In genomic region chr18:12333650-12334279, GRCh38 we compare ENCODE assay signal across 1 cellular context.
TF ChIP-seq lines count a peak whose summit lies in the region.

No MANE protein-coding gene starts in this region.

TF ChIP-seq in K562, 482 proteins besides CTCF, POLR2A, EP300 and RAD21:
- TF ChIP-seq ZNF79 (CRISPR knock-in tag; IDR thresholded peaks at IDR 0.05; ENCODE audit: low read depth), result no peak
- TF ChIP-seq, protein P1, sequence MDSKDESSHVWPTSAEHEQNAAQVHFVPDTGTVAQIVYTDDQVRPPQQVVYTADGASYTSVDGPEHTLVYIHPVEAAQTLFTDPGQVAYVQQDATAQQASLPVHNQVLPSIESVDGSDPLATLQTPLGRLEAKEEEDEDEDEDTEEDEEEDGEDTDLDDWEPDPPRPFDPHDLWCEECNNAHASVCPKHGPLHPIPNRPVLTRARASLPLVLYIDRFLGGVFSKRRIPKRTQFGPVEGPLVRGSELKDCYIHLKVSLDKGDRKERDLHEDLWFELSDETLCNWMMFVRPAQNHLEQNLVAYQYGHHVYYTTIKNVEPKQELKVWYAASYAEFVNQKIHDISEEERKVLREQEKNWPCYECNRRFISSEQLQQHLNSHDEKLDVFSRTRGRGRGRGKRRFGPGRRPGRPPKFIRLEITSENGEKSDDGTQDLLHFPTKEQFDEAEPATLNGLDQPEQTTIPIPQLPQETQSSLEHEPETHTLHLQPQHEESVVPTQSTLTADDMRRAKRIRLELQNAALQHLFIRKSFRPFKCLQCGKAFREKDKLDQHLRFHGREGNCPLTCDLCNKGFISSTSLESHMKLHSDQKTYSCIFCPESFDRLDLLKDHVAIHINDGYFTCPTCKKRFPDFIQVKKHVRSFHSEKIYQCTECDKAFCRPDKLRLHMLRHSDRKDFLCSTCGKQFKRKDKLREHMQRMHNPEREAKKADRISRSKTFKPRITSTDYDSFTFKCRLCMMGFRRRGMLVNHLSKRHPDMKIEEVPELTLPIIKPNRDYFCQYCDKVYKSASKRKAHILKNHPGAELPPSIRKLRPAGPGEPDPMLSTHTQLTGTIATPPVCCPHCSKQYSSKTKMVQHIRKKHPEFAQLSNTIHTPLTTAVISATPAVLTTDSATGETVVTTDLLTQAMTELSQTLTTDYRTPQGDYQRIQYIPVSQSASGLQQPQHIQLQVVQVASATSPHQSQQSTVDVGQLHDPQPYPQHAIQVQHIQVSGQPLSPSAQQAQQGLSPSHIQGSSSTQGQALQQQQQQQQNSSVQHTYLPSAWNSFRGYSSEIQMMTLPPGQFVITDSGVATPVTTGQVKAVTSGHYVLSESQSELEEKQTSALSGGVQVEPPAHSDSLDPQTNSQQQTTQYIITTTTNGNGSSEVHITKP (IDR thresholded peaks at IDR 0.05; ENCODE audit: partially characterized antibody), result no peak
- TF ChIP-seq LCOR (CRISPR knock-in tag; IDR thresholded peaks at IDR 0.05), result no peak
- TF ChIP-seq ZBTB34 (CRISPR knock-in tag; IDR thresholded peaks at IDR 0.05), result no peak
- TF ChIP-seq ETS2 (tag; IDR thresholded peaks at IDR 0.05; ENCODE audit: borderline replicate concordance, poor library complexity, severe bottlenecking), result no peak
- no peak for TF ChIP-seq POU5F1 (IDR thresholded peaks at IDR 0.05; ENCODE audit: borderline replicate concordance, low read depth, low read length, partially characterized antibody)
- TF ChIP-seq ZNF589 (CRISPR knock-in tag; IDR thresholded peaks at IDR 0.05; ENCODE audit: low read depth), result no peak
- no peak for TF ChIP-seq NR4A1 (CRISPR knock-in tag; IDR thresholded peaks at IDR 0.05)
- TF ChIP-seq NR4A1 (tag; IDR thresholded peaks at IDR 0.05), result no peak
- no peak for TF ChIP-seq GABPB2 (CRISPR knock-in tag; conservative IDR thresholded peaks at IDR 0.05)
- TF ChIP-seq SRSF9 (IDR thresholded peaks at IDR 0.05; ENCODE audit: borderline replicate concordance, low read depth, low read length), result no peak
- no peak for TF ChIP-seq KDM4B (IDR thresholded peaks at IDR 0.05; ENCODE audit: borderline replicate concordance in 2 of 2, low read depth in 1 of 2)
- TF ChIP-seq MAFK (IDR thresholded peaks at IDR 0.05; ENCODE audit: low read length), result no peak
- TF ChIP-seq ESRRB (CRISPR knock-in tag; IDR thresholded peaks at IDR 0.05; ENCODE audit: borderline replicate concordance), result no peak
